14 cellular contexts compared by ENCODE assay signal in genomic region chr1:201460783-201461182, GRCh38. TPM values are rescaled to one million over a fixed set of nuclear protein-coding genes. Genes with fewer than 3 reads are reported as not detected.
DNase-seq lines count a peak whose midpoint lies in the region; ATAC-seq, FAIRE-seq and TF ChIP-seq lines count a peak whose summit lies in the region.
"Had no signal": no experiment of that assay in that cellular context is flagged by ENCODE, and none has a peak within 500 bp of the region (broad histone marks: within the 10 kb centered on the region; RNA-seq: fewer than 3 reads in every experiment).

No MANE protein-coding gene starts in this region.

- H3K4me1 Mint-ChIP-seq in HFFc6 (ENCODE audit: low read depth): peaks cover 89% of the 10 kb centered on the region
- H3K4me1 Mint-ChIP-seq: CD8-positive, alpha-beta memory T cell had no signal

- TF ChIP-seq CTCF in HFFc6 (IDR thresholded peaks at IDR 0.05) (no peak), body of pancreas (IDR thresholded peaks at IDR 0.05) (no peak), lower lobe of right lung (IDR thresholded peaks at IDR 0.05) (no peak), D721Med (IDR thresholded peaks at IDR 0.05; ENCODE audit: insufficient read depth, missing control alignments) (no peak)

- WGBS in body of pancreas, 2 donors: 51 to 59% methylated on average over 4 of the region's 4 CpGs

- no peak for DNase-seq in HFFc6
- DNase-seq in body of pancreas: no peak
- DNase-seq in lower lobe of right lung: no peak
- no peak for DNase-seq in substantia nigra (lab: John Stamatoyannopoulos, UW)
- no peak for DNase-seq in D721Med (ENCODE audit: insufficient read length, low spot score)
- no peak for DNase-seq in COLO668 (lab: John Stamatoyannopoulos, UW; ENCODE audit: unreplicated experiment)
- DNase-seq in activated CD8-positive, alpha-beta memory T cell treated with anti-CD3 and anti-CD28 coated beads for 24 hours: no peak
- DNase-seq: activated CD4-positive, alpha-beta T cell treated with anti-CD3 and anti-CD28 coated beads for 48 hours; CD8-positive, alpha-beta memory T cell; cerebellar nuclear complex had no signal

- H3K4me3 ChIP-seq in body of pancreas (no peak overlapping the region), lower lobe of right lung (no peak overlapping the region)
- H3K4me3 ChIP-seq: neural progenitor cell had no signal

- peaks cover 24% of the 10 kb centered on the region for H3K36me3 Mint-ChIP-seq in HFFc6 (ENCODE audit: low read depth)
- H3K36me3 Mint-ChIP-seq: CD8-positive, alpha-beta memory T cell; neural progenitor cell had no signal

- no peaks in the 10 kb centered on the region for H3K9me3 Mint-ChIP-seq in HFFc6
- H3K9me3 Mint-ChIP-seq: activated T-helper 2 cell treated with anti-CD3 and anti-CD28 coated beads, Interferon-gamma antibody, Interleukin-2, Interleukin-4, amounts not matched to agents 10 μg/mL and 5 μg/mL and 100 μg/mL, durations not matched to agents 14 hours and 24 hours and 36 hours; CD8-positive, alpha-beta memory T cell; neural progenitor cell had no signal

- intact Hi-C loops in body of pancreas (cut with DNase I) (no loop called here), lower lobe of right lung (cut with DNase I) (no loop called here)

- peak overlapping the region; percentile 81 for H3K4me3 Mint-ChIP-seq in HFFc6
- H3K4me3 Mint-ChIP-seq: CD8-positive, alpha-beta memory T cell; neural progenitor cell had no signal

- H3K9me3 ChIP-seq in body of pancreas: no peaks in the 10 kb centered on the region
- no peaks in the 10 kb centered on the region for H3K9me3 ChIP-seq in lower lobe of right lung

- ATAC-seq in body of pancreas (no peak), lower lobe of right lung (no peak), HG02588 (IDR thresholded peaks at IDR 0.05; ENCODE audit: unreplicated experiment) (no peak)

- peaks cover 18% of the 10 kb centered on the region for H3K4me1 ChIP-seq in body of pancreas
- H3K4me1 ChIP-seq in lower lobe of right lung: peaks cover 61% of the 10 kb centered on the region

- FAIRE-seq in D721Med (lab: Jason Lieb, UNC): no peak
- FAIRE-seq: islet of Langerhans had no signal

- H3K27me3 Mint-ChIP-seq in HFFc6 (ENCODE audit: insufficient read depth): peaks cover 3% of the 10 kb centered on the region

- H3K36me3 ChIP-seq in body of pancreas (replicated peaks in 1 of 2; ENCODE audit: insufficient read depth in 1 of 2, low read depth in 2 of 2) (no peaks in the 10 kb centered on the region), lower lobe of right lung (peaks cover 17% of the 10 kb centered on the region)
- H3K36me3 ChIP-seq: neural progenitor cell had no signal

- no peaks in the 10 kb centered on the region for H3K27me3 ChIP-seq in body of pancreas
- no peaks in the 10 kb centered on the region for H3K27me3 ChIP-seq in lower lobe of right lung (ENCODE audit: low read depth)
- H3K27me3 ChIP-seq: neural progenitor cell had no signal

- H3K27ac ChIP-seq in body of pancreas: peak overlapping the region; percentile 15 to 63 (median 50)
- H3K27ac ChIP-seq in lower lobe of right lung: peak overlapping the region; percentile 47
- H3K27ac ChIP-seq in substantia nigra (ENCODE audit: low read depth, low read length, poor library complexity, severe bottlenecking): peak overlapping the region; percentile 92
- H3K27ac ChIP-seq: neural progenitor cell had no signal

- no peak for TF ChIP-seq POLR2A in body of pancreas (IDR thresholded peaks at IDR 0.05)

- H3K27ac Mint-ChIP-seq in HFFc6: peak overlapping the region; percentile 98
- H3K27ac Mint-ChIP-seq: activated T-helper 2 cell treated with anti-CD3 and anti-CD28 coated beads, Interferon-gamma antibody, Interleukin-2, Interleukin-4, amounts not matched to agents 10 μg/mL and 5 μg/mL and 100 μg/mL, durations not matched to agents 14 hours and 24 hours and 36 hours; CD8-positive, alpha-beta memory T cell had no signal

RNA-seq across cellular contexts. Expression of gene PHLDA3, which starts 8.2 kb away (rescaled TPM):
- total RNA-seq in HFFc6 (2021; fragmentation: NEBNext Ultra II Directional; extraction: Animal tissue kit (Norgen Biotek cat#: 25700)): 100 to 1,000 TPM; 101 to 113 (median 108) TPM
- total RNA-seq in body of pancreas (10 to 100 TPM; 25.2 to 48.8 TPM), lower lobe of right lung (97.1 TPM)

RNA-seq across cellular contexts. Expression of gene TNNI1, which starts 39.3 kb away (rescaled TPM):
- not detected for total RNA-seq in HFFc6 (2021; fragmentation: NEBNext Ultra II Directional; extraction: Animal tissue kit (Norgen Biotek cat#: 25700))
- total RNA-seq in body of pancreas: not detected
- 0.21 TPM for total RNA-seq in lower lobe of right lung
- total RNA-seq: activated T-helper 2 cell treated with anti-CD3 and anti-CD28 coated beads, Interferon-gamma antibody, Interleukin-2, Interleukin-4, amounts not matched to agents 10 μg/mL and 5 μg/mL and 100 μg/mL, durations not matched to agents 14 hours and 24 hours and 36 hours; CD8-positive, alpha-beta memory T cell had no signal

RNA-seq across cellular contexts. Expression of gene CSRP1, which starts 46.1 kb away (rescaled TPM):
- 100 to 1,000 TPM; 540 to 614 (median 577) TPM for total RNA-seq in HFFc6 (2021; fragmentation: NEBNext Ultra II Directional; extraction: Animal tissue kit (Norgen Biotek cat#: 25700))
- total RNA-seq in body of pancreas: 100 to 1,000 TPM; 127 to 245 TPM
- total RNA-seq in lower lobe of right lung: 185 TPM
